Comparison of ENCODE assay signal across 8 cellular contexts in the genomic region with DNA sequence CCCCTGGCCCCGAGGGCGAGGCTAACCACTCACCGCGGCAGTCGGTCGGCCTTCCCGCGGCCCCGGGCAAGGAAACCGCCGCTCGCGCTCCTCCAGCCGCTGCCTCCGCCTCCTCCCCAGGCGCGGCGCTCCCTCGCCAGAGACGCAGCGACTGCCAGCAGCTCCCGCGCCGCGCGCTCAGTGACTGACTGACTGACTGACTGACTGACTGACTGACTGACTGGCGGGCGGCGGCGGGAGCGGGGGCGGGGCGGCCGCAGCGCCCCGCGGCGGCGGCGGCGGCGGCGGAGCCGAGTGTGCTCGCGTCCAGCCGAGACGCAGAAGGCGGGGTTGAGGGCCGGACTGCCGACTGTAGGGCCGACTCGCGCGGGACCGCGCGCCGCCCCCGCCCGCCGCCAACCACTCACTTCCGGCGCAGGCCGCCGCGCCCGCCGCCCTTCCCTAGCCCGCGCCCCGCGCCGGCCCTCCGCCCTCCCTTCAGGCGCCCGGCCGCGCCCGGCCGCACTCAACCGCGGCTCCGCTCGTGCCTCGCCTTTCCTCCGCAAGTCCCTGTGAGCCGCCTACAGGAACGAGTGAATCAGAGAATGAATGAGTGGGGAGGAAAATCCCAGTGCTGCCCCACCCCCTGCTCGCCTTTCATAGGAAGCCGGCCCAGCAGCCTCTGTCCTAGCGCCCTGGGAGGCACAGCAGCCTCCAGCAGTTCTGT. TPM values are rescaled to one million over a fixed set of nuclear protein-coding genes. Genes with fewer than 3 reads are reported as not detected.
DNase-seq lines count a peak whose midpoint lies in the region; ATAC-seq and TF ChIP-seq lines count a peak whose summit lies in the region.

A gene with protein sequence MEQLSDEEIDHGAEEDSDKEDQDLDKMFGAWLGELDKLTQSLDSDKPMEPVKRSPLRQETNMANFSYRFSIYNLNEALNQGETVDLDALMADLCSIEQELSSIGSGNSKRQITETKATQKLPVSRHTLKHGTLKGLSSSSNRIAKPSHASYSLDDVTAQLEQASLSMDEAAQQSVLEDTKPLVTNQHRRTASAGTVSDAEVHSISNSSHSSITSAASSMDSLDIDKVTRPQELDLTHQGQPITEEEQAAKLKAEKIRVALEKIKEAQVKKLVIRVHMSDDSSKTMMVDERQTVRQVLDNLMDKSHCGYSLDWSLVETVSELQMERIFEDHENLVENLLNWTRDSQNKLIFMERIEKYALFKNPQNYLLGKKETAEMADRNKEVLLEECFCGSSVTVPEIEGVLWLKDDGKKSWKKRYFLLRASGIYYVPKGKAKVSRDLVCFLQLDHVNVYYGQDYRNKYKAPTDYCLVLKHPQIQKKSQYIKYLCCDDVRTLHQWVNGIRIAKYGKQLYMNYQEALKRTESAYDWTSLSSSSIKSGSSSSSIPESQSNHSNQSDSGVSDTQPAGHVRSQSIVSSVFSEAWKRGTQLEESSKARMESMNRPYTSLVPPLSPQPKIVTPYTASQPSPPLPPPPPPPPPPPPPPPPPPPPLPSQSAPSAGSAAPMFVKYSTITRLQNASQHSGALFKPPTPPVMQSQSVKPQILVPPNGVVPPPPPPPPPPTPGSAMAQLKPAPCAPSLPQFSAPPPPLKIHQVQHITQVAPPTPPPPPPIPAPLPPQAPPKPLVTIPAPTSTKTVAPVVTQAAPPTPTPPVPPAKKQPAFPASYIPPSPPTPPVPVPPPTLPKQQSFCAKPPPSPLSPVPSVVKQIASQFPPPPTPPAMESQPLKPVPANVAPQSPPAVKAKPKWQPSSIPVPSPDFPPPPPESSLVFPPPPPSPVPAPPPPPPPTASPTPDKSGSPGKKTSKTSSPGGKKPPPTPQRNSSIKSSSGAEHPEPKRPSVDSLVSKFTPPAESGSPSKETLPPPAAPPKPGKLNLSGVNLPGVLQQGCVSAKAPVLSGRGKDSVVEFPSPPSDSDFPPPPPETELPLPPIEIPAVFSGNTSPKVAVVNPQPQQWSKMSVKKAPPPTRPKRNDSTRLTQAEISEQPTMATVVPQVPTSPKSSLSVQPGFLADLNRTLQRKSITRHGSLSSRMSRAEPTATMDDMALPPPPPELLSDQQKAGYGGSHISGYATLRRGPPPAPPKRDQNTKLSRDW (minus strand): TSS at position 224 of the 706 bp plus-strand sequence. CDS start 39,948 bp downstream, outside the sequence.

- H3K27me3 ChIP-seq in AG04450 (ENCODE audit: control insufficient read depth, insufficient read depth, low read length) = no peaks in the 10 kb centered on the region
- peaks cover 7% of the 10 kb centered on the region; the same call in 1 of the 2 replicates for H3K27me3 ChIP-seq in OCI-LY1 (ENCODE audit: insufficient read depth, low read length)

- DNase-seq in AG04450 (ENCODE audit: low read depth, low spot score) = peak; percentile 30
- DNase-seq in GM19238 (ENCODE audit: insufficient read length, low spot score) = peak; percentile 58
- peak; percentile 88 for DNase-seq in HT1080 (ENCODE audit: low read depth)
- DNase-seq in activated T-cell treated with anti-CD3 and anti-CD28 coated beads, Interleukin-2, amount 50 U/mL, for 24 hours = peak; percentile 79
- DNase-seq in epithelial cell of proximal tubule (ENCODE audit: low read depth) = peak; percentile 61
- peak; percentile 90 to 93 (median 92) for DNase-seq in mucosa of descending colon
- DNase-seq in stimulated activated CD8-positive, alpha-beta memory T cell treated with anti-CD3 and anti-CD28 coated beads, Interleukin-15, amount 100 ng/mL, for 48 hours (ENCODE audit: low read depth in 2 of 2) = peak; percentile 38 to 41

- no peak for TF ChIP-seq CTCF in AG04450 (IDR thresholded peaks at IDR 0.05; ENCODE audit: low read depth, low read length)
- TF ChIP-seq CTCF in OCI-LY1 (IDR thresholded peaks at IDR 0.05; ENCODE audit: low read length) = no peak
- TF ChIP-seq CTCF in epithelial cell of proximal tubule (conservative IDR thresholded peaks at IDR 0.05; ENCODE audit: low read depth, low read length) = no peak
- no peak for TF ChIP-seq CTCF in mucosa of descending colon (IDR thresholded peaks at IDR 0.05)

- H3K9ac ChIP-seq in OCI-LY1 (ENCODE audit: low read length) = peak within 1 kb of the TSS; percentile 60

- intact Hi-C loops in mucosa of descending colon (cut with DNase I, micrococcal nuclease) = no loop called here

- peak; percentile 93 for ATAC-seq in mucosa of descending colon

- H3K79me2 ChIP-seq in OCI-LY1 (ENCODE audit: insufficient read depth, low read length) = no peaks in the 10 kb centered on the region

- H3K36me3 ChIP-seq in OCI-LY1 (ENCODE audit: insufficient read depth, low read length) = no peaks in the 10 kb centered on the region
- no peaks in the 10 kb centered on the region for H3K36me3 ChIP-seq in mucosa of descending colon (ENCODE audit: low read depth)

- peaks cover 34% of the 10 kb centered on the region for H3K4me1 Mint-ChIP-seq in activated T-cell treated with anti-CD3 and anti-CD28 coated beads, Interleukin-2, amount 50 U/mL, for 24 hours (ENCODE audit: low read depth)

- no peaks in the 10 kb centered on the region for H3K9me3 ChIP-seq in AG04450 (ENCODE audit: control insufficient read depth, insufficient read depth, low read length)
- 0 out of 2 replicates have a peak, but pooled peaks cover 3% of the 10 kb centered on the region for H3K9me3 ChIP-seq in OCI-LY1 (ENCODE audit: low read length)
- no peaks in the 10 kb centered on the region for H3K9me3 ChIP-seq in mucosa of descending colon

- H3K4me1 ChIP-seq in OCI-LY1 (ENCODE audit: insufficient read depth, low read length, severe bottlenecking) (peaks cover 20% of the 10 kb centered on the region), mucosa of descending colon (ENCODE audit: low read depth) (peaks cover 5% of the 10 kb centered on the region)

- peak within 1 kb of the TSS; percentile 77 for H3K4me3 Mint-ChIP-seq in activated T-cell treated with anti-CD3 and anti-CD28 coated beads, Interleukin-2, amount 50 U/mL, for 24 hours

- no peak within 1 kb of the TSS for H2AFZ ChIP-seq in OCI-LY1 (ENCODE audit: low read length)

- peak within 1 kb of the TSS; percentile 86 for H3K27ac ChIP-seq in AG04450 (ENCODE audit: low read depth, low read length)
- H3K27ac ChIP-seq in OCI-LY1 (ENCODE audit: low read depth, low read length, poor library complexity, severe bottlenecking) = no peak within 1 kb of the TSS

- CTCF ChIA-PET in AG04450 (lab: Charles Lee) = interaction anchor here (1.2 kb wide), 1 partner anchor 116 kb away, joined by 4 read pairs; no protein-coding TSS in a partner anchor

- peak within 1 kb of the TSS; percentile 92 for H3K4me2 ChIP-seq in OCI-LY1 (ENCODE audit: low read length)

- H3K9me2 ChIP-seq in OCI-LY1 (ENCODE audit: low read depth, low read length) = no peaks in the 10 kb centered on the region

- H3K27ac Mint-ChIP-seq in activated T-cell treated with anti-CD3 and anti-CD28 coated beads, Interleukin-2, amount 50 U/mL, for 24 hours = peak within 1 kb of the TSS; percentile 84

- H3K27me3 Mint-ChIP-seq in activated T-cell treated with anti-CD3 and anti-CD28 coated beads, Interleukin-2, amount 50 U/mL, for 24 hours = peaks cover 23% of the 10 kb centered on the region

- H3K4me3 ChIP-seq in AG04450 (ENCODE audit: low read depth, low read length) (peak within 1 kb of the TSS; percentile 86), OCI-LY1 (ENCODE audit: low read depth, low read length, poor library complexity, severe bottlenecking) (peak within 1 kb of the TSS; percentile 74), epithelial cell of proximal tubule (ENCODE audit: low read depth, low read length) (peak within 1 kb of the TSS; percentile 83), mucosa of descending colon (peak within 1 kb of the TSS; percentile 81)

- peaks cover 14% of the 10 kb centered on the region for H3K9me3 Mint-ChIP-seq in activated T-cell treated with anti-CD3 and anti-CD28 coated beads, Interleukin-2, amount 50 U/mL, for 24 hours

- POLR2A ChIA-PET in AG04450 (lab: Yijun Ruan, JAX) = interaction anchor here (0.6 to 1.2 kb wide), 2 partner anchors 34 to 276 kb away, joined by 3 read pairs; no protein-coding TSS in a partner anchor

- H3F3A ChIP-seq in OCI-LY1 (ENCODE audit: insufficient read depth, low read length) = no peaks in the 10 kb centered on the region

- peaks cover 2% of the 10 kb centered on the region for H3K36me3 Mint-ChIP-seq in activated T-cell treated with anti-CD3 and anti-CD28 coated beads, Interleukin-2, amount 50 U/mL, for 24 hours (ENCODE audit: low read depth)

- no peaks in the 10 kb centered on the region for H4K20me1 ChIP-seq in OCI-LY1 (ENCODE audit: insufficient read depth, low read length)

RNA-seq across cellular contexts. Expression of the gene that starts here (rescaled TPM):
- polyA plus RNA-seq in AG04450 (2011; rRNA removed) = 6.0 and 7.6 TPM in 2 replicates
- polyA minus RNA-seq in AG04450 (2011; rRNA and poly(A)+ RNA removed) = 18.3 and 21.6 TPM in 2 replicates
- 7.7 and 22.8 TPM in 2 replicates for total RNA-seq in HT1080 (2014; rRNA removed; shearing (Covaris generic))
- polyA plus RNA-seq in HT1080 (2015; cell fraction: cytosol; rRNA removed) = 11.5 and 16.6 TPM in 2 replicates
- polyA plus RNA-seq in HT1080 (2015; cell fraction: nucleus; rRNA removed) = 17.0 and 18.0 TPM in 2 replicates
- 6.5 and 33.4 TPM in 2 replicates for total RNA-seq in epithelial cell of proximal tubule
- total RNA-seq in mucosa of descending colon = 10 to 100 TPM; 48.4 to 60.2 (median 50.4) TPM

Comparison
In these comparisons a context has a peak if more than half of its experiments do, and no peak if none do; other contexts are left out.
1. DNase-seq: peak in every context shown above with its lines; median percentile 92 in mucosa of descending colon; 88 in HT1080; 79 in activated T-cell treated with anti-CD3 and anti-CD28 coated beads, Interleukin-2, amount 50 U/mL, for 24 hours; 61 in epithelial cell of proximal tubule; 58 in GM19238; 40 in stimulated activated CD8-positive, alpha-beta memory T cell treated with anti-CD3 and anti-CD28 coated beads, Interleukin-15, amount 100 ng/mL, for 48 hours; 30 in AG04450.